ENCODE assay signal across 8 cellular contexts in genomic region chr6:41713161-41713649, GRCh38. TPM values are rescaled to one million over a fixed set of nuclear protein-coding genes. Genes with fewer than 3 reads are reported as not detected.
A peak's percentile ranks its signal among the peaks of the same experiment; 100 is the strongest.
DNase-seq lines count a peak whose midpoint lies in the region; ATAC-seq and TF ChIP-seq lines count a peak whose summit lies in the region.

No MANE protein-coding gene starts in this region.

- H3K4me3 ChIP-seq in right atrium auricular region (no peak overlapping the region), ovary (no peak overlapping the region)

- H3K9me3 ChIP-seq in right atrium auricular region (no peaks in the 10 kb centered on the region), ovary (no peaks in the 10 kb centered on the region)

- peak overlapping the region; percentile 78 to 87 for H3K27ac ChIP-seq in right atrium auricular region
- no peak overlapping the region for H3K27ac ChIP-seq in ovary

- H3K27me3 ChIP-seq in right atrium auricular region (no peaks in the 10 kb centered on the region), ovary (no peaks in the 10 kb centered on the region)

- DNase-seq in Right ventricle myocardium inferior (ENCODE audit: missing footprints), result peak; percentile 75
- DNase-seq in cardiac septum (ENCODE audit: low spot score), result no peak
- DNase-seq in RPMI8226, result peak; percentile 35
- peak; percentile 67 for DNase-seq in right atrium auricular region (ENCODE audit: low spot score)
- peak; percentile 88 for DNase-seq in superior temporal gyrus (ENCODE audit: extremely low spot score)
- DNase-seq in ovary, result no peak
- no peak for DNase-seq in NCI-H2171 treated with DMSO at 0.1 percent for 48 hours (lab: John Stamatoyannopoulos, UW)
- no peak for DNase-seq in RKO (ENCODE audit: low spot score)

- TF ChIP-seq EP300 in ovary (IDR thresholded peaks at IDR 0.05), result no peak

- TF ChIP-seq POLR2A in ovary (IDR thresholded peaks at IDR 0.05), result no peak

- intact Hi-C loops in Right ventricle myocardium inferior (cut with DNase I), result no loop called here
- intact Hi-C loops in cardiac septum (cut with DNase I), result no loop called here
- intact Hi-C loops in ovary (cut with DNase I), result no loop called here

- peaks cover 0 to 90% of the 10 kb centered on the region in 2 donors for H3K4me1 ChIP-seq in right atrium auricular region
- peaks cover 1% of the 10 kb centered on the region for H3K4me1 ChIP-seq in ovary (ENCODE audit: insufficient read depth)

- peak; percentile 53 for ATAC-seq in Right ventricle myocardium inferior

- H3K36me3 ChIP-seq in right atrium auricular region, result no peaks in the 10 kb centered on the region
- no peaks in the 10 kb centered on the region for H3K36me3 ChIP-seq in ovary

- TF ChIP-seq CTCF in right atrium auricular region (IDR thresholded peaks at IDR 0.05), result no peak
- TF ChIP-seq CTCF in ovary (IDR thresholded peaks at IDR 0.05), result no peak

- 65 to 84% (median 65%) methylated on average over 9 of the region's 9 CpGs for WGBS in ovary, 3 donors

RNA-seq across cellular contexts. Expression of gene TFEB, which starts 22.2 kb away (rescaled TPM):
- 39.5 TPM for total RNA-seq in Right ventricle myocardium inferior
- total RNA-seq in cardiac septum, result 45.6 TPM
- 10 to 100 TPM; 31.5 to 35.8 TPM for total RNA-seq in right atrium auricular region
- total RNA-seq in ovary, result 10 to 100 TPM in 4 of 7 donors, 1 to 10 TPM in 3; 7.3 to 14.9 (median 10.3) TPM
- polyA plus RNA-seq in ovary, result 1 to 10 TPM; 2.8 to 6.9 TPM

RNA-seq across cellular contexts. Expression of gene PGC, which starts 34.0 kb away (rescaled TPM):
- total RNA-seq in Right ventricle myocardium inferior (not detected), cardiac septum (not detected), right atrium auricular region (not detected), ovary (under 1 TPM in 2 of 7 donors, not detected in 5; 0.53 to 0.94 TPM)
- polyA plus RNA-seq in ovary, result under 1 TPM in 1 of 2 donors, not detected in 1; 0.81 TPM

Comparison
In these comparisons a context has a peak if more than half of its experiments do, and no peak if none do; other contexts are left out.
1. DNase-seq: peak in Right ventricle myocardium inferior (single experiment), RPMI8226 (single experiment), right atrium auricular region (single experiment) and superior temporal gyrus (single experiment); none in cardiac septum (single experiment), ovary (0 of 5), NCI-H2171 treated with DMSO at 0.1 percent for 48 hours (single experiment) and RKO (single experiment).
2. H3K27ac ChIP-seq: peak in right atrium auricular region (2 of 2); none in ovary (0 of 2).